In the genomic region with DNA sequence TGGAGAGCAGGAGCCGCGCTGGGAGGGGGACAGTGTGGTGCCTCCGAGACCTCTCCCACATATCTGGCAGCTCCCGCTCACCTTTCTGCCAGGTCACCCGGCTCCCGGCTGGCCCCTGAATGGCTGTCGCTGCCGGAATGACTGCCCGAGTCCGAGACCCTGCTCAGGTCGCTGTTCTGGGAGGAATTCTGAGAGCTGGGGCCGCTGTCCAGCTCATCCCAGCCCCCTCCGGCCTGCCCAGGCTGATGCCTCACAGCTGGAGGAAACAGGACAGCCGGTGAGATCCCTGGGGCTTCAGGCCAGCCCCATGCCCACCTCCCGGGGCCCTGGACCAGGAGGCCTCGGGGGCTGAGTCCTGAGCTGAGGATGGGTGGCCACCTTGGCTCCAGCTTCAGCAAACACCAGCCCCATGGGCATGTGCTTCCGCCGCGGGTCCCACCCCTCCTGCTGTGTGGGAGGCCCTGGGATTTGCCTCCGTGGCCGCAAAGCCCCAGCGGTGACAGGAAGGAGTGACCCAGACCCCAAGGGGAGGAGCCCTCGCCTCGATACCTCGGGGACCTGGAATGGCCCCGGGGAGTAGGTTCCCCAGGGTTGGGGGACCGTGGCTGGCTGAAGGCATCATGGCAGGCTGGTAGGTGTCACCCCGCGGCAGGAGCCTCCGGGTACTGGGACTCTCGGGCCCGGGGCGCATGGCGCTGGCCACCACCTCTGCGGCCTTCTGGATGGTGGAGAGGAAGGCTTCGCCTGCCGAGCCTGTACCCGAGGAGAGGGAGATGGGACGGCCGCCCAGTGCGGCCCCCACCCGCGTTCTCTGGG, we compare ENCODE assay signal across 22 cellular contexts. TPM values are rescaled to one million over a fixed set of nuclear protein-coding genes. Genes with fewer than 3 reads are reported as not detected.
A peak's percentile ranks its signal among the peaks of the same experiment; 100 is the strongest.
DNase-seq lines count a peak whose midpoint lies in the region; ATAC-seq and TF ChIP-seq lines count a peak whose summit lies in the region.
"Had no signal": no experiment of that assay in that cellular context is flagged by ENCODE, and none has a peak within 500 bp of the region (broad histone marks: within the 10 kb centered on the region; RNA-seq: fewer than 3 reads in every experiment).

No MANE protein-coding gene starts in this region.

- POLR2A ChIA-PET in RWPE1 (lab: Yijun Ruan, JAX; ENCODE audit: low non-redundant PET) = no interaction called here
- POLR2A ChIA-PET in activated CD8-positive, alpha-beta T cell treated with anti-CD3 and anti-CD28 coated beads, Interleukin-2, amount 10 ng/mL, durations not matched to agents 7 days and 5 days (lab: Charles Lee) = interaction anchor here (0.6 kb wide), 1 partner anchor 1372 kb away, joined by 3 read pairs; no protein-coding TSS in a partner anchor

- H4K8ac ChIP-seq in neuronal stem cell (ENCODE audit: low read depth, low read length) = no peak overlapping the region

- H3K9me3 ChIP-seq in right atrium auricular region = no peaks in the 10 kb centered on the region
- peaks cover 0 to 4% of the 10 kb centered on the region in 2 donors for H3K9me3 ChIP-seq in neuronal stem cell (replicated peaks in 1 of 2; ENCODE audit: control insufficient read depth in 2 of 2, insufficient read depth in 1 of 2, low read depth in 1 of 2, low read length in 2 of 2)
- H3K9me3 ChIP-seq: BE2C had no signal

- no peak overlapping the region for H2BK15ac ChIP-seq in neuronal stem cell (ENCODE audit: low read length)

- H3K18ac ChIP-seq in neuronal stem cell (ENCODE audit: low read length) = no peak overlapping the region

- no peak for TF ChIP-seq CTCF in right atrium auricular region (IDR thresholded peaks at IDR 0.05)
- TF ChIP-seq CTCF in GM06990 (IDR thresholded peaks at IDR 0.05; ENCODE audit: insufficient read depth, low read length, poor library complexity, severe bottlenecking) = no peak
- TF ChIP-seq CTCF in RWPE1 (conservative IDR thresholded peaks at IDR 0.05; ENCODE audit: low read depth) = no peak

- H3K14ac ChIP-seq in neuronal stem cell (ENCODE audit: low read length) = no peak overlapping the region

- peaks cover 15% of the 10 kb centered on the region for H3K4me1 Mint-ChIP-seq in activated CD8-positive, alpha-beta T cell treated with anti-CD3 and anti-CD28 coated beads, Interleukin-2, amount 10 ng/mL, durations not matched to agents 7 days and 5 days (ENCODE audit: low read depth)

- no peak overlapping the region for H4K91ac ChIP-seq in neuronal stem cell (ENCODE audit: low read depth, low read length, poor library complexity)

- DNase-seq in Right ventricle myocardium superior (peak; percentile 34), right atrium auricular region (ENCODE audit: low spot score) (no peak), GM06990 (ENCODE audit: extremely low read depth, insufficient read length) (peak; percentile 10), RWPE1 (ENCODE audit: low spot score) (no peak), neuronal stem cell (ENCODE audit: low spot score) (no peak), left colon (no peak)
- DNase-seq in activated CD8-positive, alpha-beta T cell treated with anti-CD3 and anti-CD28 coated beads, Interleukin-2, amount 10 ng/mL, durations not matched to agents 7 days and 5 days = no peak
- DNase-seq: 8988T; ACHN; AML-193; BE2C; CD4-positive, alpha-beta T cell; CD8-positive, alpha-beta memory T cell; DMS53; DMS79 treated with DMSO at 0.1 percent for 48 hours; GF-D8; GOT3; H7; HCEC 1CT had no signal

- H3K36me3 Mint-ChIP-seq in activated CD8-positive, alpha-beta T cell treated with anti-CD3 and anti-CD28 coated beads, Interleukin-2, amount 10 ng/mL, durations not matched to agents 7 days and 5 days (ENCODE audit: low read depth) = peaks cover 24% of the 10 kb centered on the region

- no peak overlapping the region for H3K4me3 Mint-ChIP-seq in activated CD8-positive, alpha-beta T cell treated with anti-CD3 and anti-CD28 coated beads, Interleukin-2, amount 10 ng/mL, durations not matched to agents 7 days and 5 days
- H3K4me3 Mint-ChIP-seq: CD14-positive monocyte; CD8-positive, alpha-beta memory T cell had no signal

- no CpG with 5 or more reads among the region's 43 CpGs for WGBS in neuronal stem cell (ENCODE audit: extremely low coverage in 2 of 2, insufficient read length in 2 of 2, insufficient replicate concordance in 1 of 2), 2 donors

- H3K27ac Mint-ChIP-seq in activated CD8-positive, alpha-beta T cell treated with anti-CD3 and anti-CD28 coated beads, Interleukin-2, amount 10 ng/mL, durations not matched to agents 7 days and 5 days = no peak overlapping the region
- H3K27ac Mint-ChIP-seq: CD4-positive, alpha-beta T cell had no signal

- intact Hi-C loops in Right ventricle myocardium superior (cut with DNase I) (no loop called here), left colon (cut with DNase I, micrococcal nuclease) (no loop called here)

- no peak overlapping the region for H3K4me2 ChIP-seq in neuronal stem cell (ENCODE audit: insufficient read depth, low read length, poor library complexity, severe bottlenecking)
- H3K4me2 ChIP-seq: A549; BLaER1 treated with 17β-estradiol and CSF1 and Interleukin-3, amounts not matched to agents 10 nM and 100 nM had no signal

- H3K9ac ChIP-seq in neuronal stem cell (ENCODE audit: low read depth, low read length, poor library complexity) = no peak overlapping the region

- no peak overlapping the region for H3K4ac ChIP-seq in neuronal stem cell (ENCODE audit: low read length)

- H2BK12ac ChIP-seq in neuronal stem cell (ENCODE audit: low read length) = peak overlapping the region; percentile 12

- no peak overlapping the region for H2BK120ac ChIP-seq in neuronal stem cell (ENCODE audit: low read depth, low read length)

- CTCF ChIA-PET in RWPE1 (lab: Yijun Ruan, JAX) = interaction anchor here (0.6 to 1.0 kb wide), 2 partner anchors 87 to 253 kb away, joined by 3 read pairs; no protein-coding TSS in a partner anchor
- CTCF ChIA-PET in activated CD8-positive, alpha-beta T cell treated with anti-CD3 and anti-CD28 coated beads, Interleukin-2, amount 10 ng/mL, durations not matched to agents 7 days and 5 days (lab: Charles Lee) = no interaction called here

- no peak overlapping the region for H3K27ac ChIP-seq in right atrium auricular region
- H3K27ac ChIP-seq in RWPE1 = peak overlapping the region; percentile 14; the same call in 1 of the 2 replicates
- H3K27ac ChIP-seq in neuronal stem cell (replicated peaks; ENCODE audit: low read length) = no peak overlapping the region
- H3K27ac ChIP-seq: A549; BLaER1 treated with 17β-estradiol and CSF1 and Interleukin-3, amounts not matched to agents 10 nM and 100 nM had no signal

- no peak for ATAC-seq in Right ventricle myocardium superior (ENCODE audit: poor library complexity)
- ATAC-seq in left colon = no peak
- ATAC-seq in activated CD8-positive, alpha-beta T cell treated with anti-CD3 and anti-CD28 coated beads, Interleukin-2, amount 10 ng/mL, durations not matched to agents 7 days and 5 days = no peak

- H3K27me3 Mint-ChIP-seq in activated CD8-positive, alpha-beta T cell treated with anti-CD3 and anti-CD28 coated beads, Interleukin-2, amount 10 ng/mL, durations not matched to agents 7 days and 5 days (ENCODE audit: low read depth) = no peaks in the 10 kb centered on the region
- H3K27me3 Mint-ChIP-seq: CD4-positive, alpha-beta T cell; CD8-positive, alpha-beta memory T cell had no signal

- H3K4me1 ChIP-seq in right atrium auricular region = peaks cover 0 to 8% of the 10 kb centered on the region in 2 donors
- no peaks in the 10 kb centered on the region for H3K4me1 ChIP-seq in neuronal stem cell (ENCODE audit: control insufficient read depth in 2 of 2, insufficient read depth in 1 of 2, low read depth in 1 of 2, low read length in 2 of 2)
- H3K4me1 ChIP-seq: A549, BE2C had no signal

- no peak overlapping the region for H2BK5ac ChIP-seq in neuronal stem cell (ENCODE audit: low read length)

- H3K36me3 ChIP-seq in right atrium auricular region (peaks cover 26% of the 10 kb centered on the region), GM06990 (ENCODE audit: control insufficient read depth, insufficient read depth, low read length) (peaks cover 23% of the 10 kb centered on the region), neuronal stem cell (replicated peaks in 1 of 2; ENCODE audit: control insufficient read depth in 2 of 2, insufficient read depth in 2 of 2, low read length in 2 of 2) (peaks cover 11 to 24% of the 10 kb centered on the region in 2 donors)
- H3K36me3 ChIP-seq: BE2C had no signal

- H3K4me3 ChIP-seq in right atrium auricular region (no peak overlapping the region), GM06990 (replicated peaks; ENCODE audit: low read depth, low read length) (no peak overlapping the region), neuronal stem cell (ENCODE audit: low read length in 2 of 2) (no peak overlapping the region)
- H3K4me3 ChIP-seq: A549; BLaER1 treated with 17β-estradiol and CSF1 and Interleukin-3, amounts not matched to agents 10 nM and 100 nM had no signal

- H2AFZ ChIP-seq in neuronal stem cell (ENCODE audit: low read length) = no peak overlapping the region

- no peak overlapping the region for H2AK5ac ChIP-seq in neuronal stem cell (ENCODE audit: low read depth, low read length)

- H3K27me3 ChIP-seq in right atrium auricular region (no peaks in the 10 kb centered on the region), GM06990 (replicated peaks; ENCODE audit: control insufficient read depth, insufficient read depth, low read length) (no peaks in the 10 kb centered on the region), neuronal stem cell (ENCODE audit: control insufficient read depth in 3 of 3, insufficient read depth in 3 of 3, low read depth in 1 of 3, low read length in 3 of 3) (no peaks in the 10 kb centered on the region)
- H3K27me3 ChIP-seq: BE2C; BLaER1 treated with 17β-estradiol and CSF1 and Interleukin-3, amounts not matched to agents 10 nM and 100 nM had no signal

- H3K9me3 Mint-ChIP-seq in activated CD8-positive, alpha-beta T cell treated with anti-CD3 and anti-CD28 coated beads, Interleukin-2, amount 10 ng/mL, durations not matched to agents 7 days and 5 days (ENCODE audit: insufficient read depth) = no peaks in the 10 kb centered on the region
- H3K9me3 Mint-ChIP-seq: CD4-positive, alpha-beta T cell; CD8-positive, alpha-beta memory T cell had no signal

- H3K79me1 ChIP-seq in neuronal stem cell (ENCODE audit: low read depth, low read length) = peaks cover 20% of the 10 kb centered on the region

- H3K23ac ChIP-seq in neuronal stem cell (ENCODE audit: low read depth, low read length, poor library complexity) = no peak overlapping the region

RNA-seq across cellular contexts. Expression of gene TEPSIN, which starts 6.9 kb away (rescaled TPM):
- total RNA-seq in Right ventricle myocardium superior (13.4 TPM), right atrium auricular region (10 to 100 TPM; 12.3 to 14.3 TPM), left colon (10 to 100 TPM; 34.3 to 34.6 TPM)
- polyA plus RNA-seq in neuronal stem cell (2013, experiment 1 of 2) = 14.7 TPM
- 14.2 TPM for polyA plus RNA-seq in neuronal stem cell (2013, experiment 2 of 2)
- total RNA-seq in activated CD8-positive, alpha-beta T cell treated with anti-CD3 and anti-CD28 coated beads, Interleukin-2, amount 10 ng/mL, durations not matched to agents 7 days and 5 days = 10 to 100 TPM; 43.8 to 52.7 TPM

RNA-seq across cellular contexts. Expression of gene NDUFAF8, which starts 7.1 kb away (rescaled TPM):
- total RNA-seq in Right ventricle myocardium superior = 59.4 TPM
- total RNA-seq in right atrium auricular region = 10 to 100 TPM; 53.1 to 53.5 TPM
- 79.2 TPM for polyA plus RNA-seq in neuronal stem cell (2013, experiment 1 of 2)
- polyA plus RNA-seq in neuronal stem cell (2013, experiment 2 of 2) = 73.1 TPM
- total RNA-seq in left colon = 10 to 100 TPM; 23.2 to 29.9 TPM
- total RNA-seq in activated CD8-positive, alpha-beta T cell treated with anti-CD3 and anti-CD28 coated beads, Interleukin-2, amount 10 ng/mL, durations not matched to agents 7 days and 5 days = 10 to 100 TPM; 42.3 to 48.3 TPM

RNA-seq across cellular contexts. Expression of gene CEP131, which starts 9.2 kb away (rescaled TPM):
- total RNA-seq in Right ventricle myocardium superior (11.1 TPM), right atrium auricular region (1 to 10 TPM; 5.5 to 6.2 TPM), left colon (1 to 10 TPM; 4.7 to 9.5 TPM)
- 14.7 TPM for polyA plus RNA-seq in neuronal stem cell (2013, experiment 1 of 2)
- 14.1 TPM for polyA plus RNA-seq in neuronal stem cell (2013, experiment 2 of 2)
- total RNA-seq in activated CD8-positive, alpha-beta T cell treated with anti-CD3 and anti-CD28 coated beads, Interleukin-2, amount 10 ng/mL, durations not matched to agents 7 days and 5 days = 10 to 100 TPM; 17.9 to 19.0 TPM

Comparison
In these comparisons a context has a peak if more than half of its experiments do, and no peak if none do; other contexts are left out.
1. DNase-seq: peak in Right ventricle myocardium superior (single experiment) and GM06990 (single experiment); none in right atrium auricular region (single experiment), RWPE1 (single experiment), neuronal stem cell (single experiment), left colon (0 of 2) and activated CD8-positive, alpha-beta T cell treated with anti-CD3 and anti-CD28 coated beads, Interleukin-2, amount 10 ng/mL, durations not matched to agents 7 days and 5 days (single experiment).